In genomic region chr5:5430136-5430535, GRCh38 we compare ENCODE assay signal across 26 cellular contexts.
"Had no signal": no experiment of that assay in that cellular context is flagged by ENCODE, and none has a peak within 500 bp of the region (broad histone marks: within the 10 kb centered on the region; RNA-seq: fewer than 3 reads in every experiment).

No MANE protein-coding gene starts in this region.

- H3K4me3 Mint-ChIP-seq: activated CD8-positive, alpha-beta T cell treated with anti-CD3 and anti-CD28 coated beads, Interleukin-2, amount 10 ng/mL, durations not matched to agents 7 days and 5 days; activated naive CD4-positive, alpha-beta T cell treated with anti-CD3 and anti-CD28 coated beads, Interleukin-2, amount 50 U/mL, for 24 hours; activated T-helper 1 cell treated with anti-CD3 and anti-CD28 coated beads, Interleukin-12 subunit alpha, Interleukin-12 subunit beta, Interleukin-2, Interleukin-4 antibody, amounts not matched to agents 30 ng/mL and 10 ng/mL and 1 ng/mL, durations not matched to agents 14 hours and 24 hours and 36 hours; natural killer cell; stimulated activated naive B cell treated with anti-CD40 and anti-IgM and Interleukin-4, amounts not matched to agents 10 μg/mL and 1 μg/mL and 100 μg/mL, for 72 hours had no signal

- DNase-seq: activated CD4-positive, alpha-beta T cell treated with anti-CD3 and anti-CD28 coated beads for 1 hour; activated CD4-positive, alpha-beta T cell treated with anti-CD3 and anti-CD28 coated beads, Interleukin-2, amount 50 U/mL, for 1 hour; activated CD8-positive, alpha-beta T cell treated with anti-CD3 and anti-CD28 coated beads, Interleukin-2, amount 10 ng/mL, durations not matched to agents 7 days and 5 days; activated gamma-delta T cell treated with Interleukin-2 at 50 U/mL for 16 hours; aorta; central memory CD4-positive, alpha-beta T cell; colonic mucosa; dorsolateral prefrontal cortex; head of caudate nucleus; islet precursor cell; left cardiac atrium; natural killer cell; ovary; right cardiac atrium; stimulated activated CD4-positive, alpha-beta T cell treated with anti-CD3 and anti-CD28 coated beads, Interleukin-15, amount 100 ng/mL, for 24 hours; stimulated activated naive B cell treated with anti-CD40 and anti-IgM and Interleukin-4, amounts not matched to agents 10 μg/mL and 1 μg/mL and 100 μg/mL, for 72 hours; T-helper 1 cell; T-helper 9 cell; upper lobe of left lung had no signal

- H3K4me1 ChIP-seq: colonic mucosa, prostate gland had no signal

- H3K27me3 Mint-ChIP-seq: activated naive CD4-positive, alpha-beta T cell treated with anti-CD3 and anti-CD28 coated beads, Interleukin-2, amount 50 U/mL, for 24 hours; stimulated activated naive B cell treated with anti-CD40 and anti-IgM and Interleukin-4, amounts not matched to agents 10 μg/mL and 1 μg/mL and 100 μg/mL, for 72 hours had no signal

- H3K27ac Mint-ChIP-seq: activated CD8-positive, alpha-beta T cell treated with anti-CD3 and anti-CD28 coated beads, Interleukin-2, amount 10 ng/mL, durations not matched to agents 7 days and 5 days; activated naive CD4-positive, alpha-beta T cell treated with anti-CD3 and anti-CD28 coated beads, Interleukin-2, amount 50 U/mL, for 24 hours; activated T-helper 1 cell treated with anti-CD3 and anti-CD28 coated beads, Interleukin-12 subunit alpha, Interleukin-12 subunit beta, Interleukin-2, Interleukin-4 antibody, amounts not matched to agents 30 ng/mL and 10 ng/mL and 1 ng/mL, durations not matched to agents 14 hours and 24 hours and 36 hours; natural killer cell; stimulated activated naive B cell treated with anti-CD40 and anti-IgM and Interleukin-4, amounts not matched to agents 10 μg/mL and 1 μg/mL and 100 μg/mL, for 72 hours had no signal

- H3K9me3 Mint-ChIP-seq: activated naive CD4-positive, alpha-beta T cell treated with anti-CD3 and anti-CD28 coated beads, Interleukin-2, amount 50 U/mL, for 24 hours; activated T-helper 1 cell treated with anti-CD3 and anti-CD28 coated beads, Interleukin-12 subunit alpha, Interleukin-12 subunit beta, Interleukin-2, Interleukin-4 antibody, amounts not matched to agents 30 ng/mL and 10 ng/mL and 1 ng/mL, durations not matched to agents 14 hours and 24 hours and 36 hours; natural killer cell; stimulated activated naive B cell treated with anti-CD40 and anti-IgM and Interleukin-4, amounts not matched to agents 10 μg/mL and 1 μg/mL and 100 μg/mL, for 72 hours had no signal

- H3K9me3 ChIP-seq: colonic mucosa, esophagus muscularis mucosa, gastroesophageal sphincter, ovary, prostate gland, upper lobe of left lung had no signal

- ATAC-seq: activated CD8-positive, alpha-beta T cell treated with anti-CD3 and anti-CD28 coated beads, Interleukin-2, amount 10 ng/mL, durations not matched to agents 7 days and 5 days; gastroesophageal sphincter; left cardiac atrium; right cardiac atrium; stimulated activated naive B cell treated with anti-CD40 and anti-IgM and Interleukin-4, amounts not matched to agents 10 μg/mL and 1 μg/mL and 100 μg/mL, for 72 hours had no signal

- H3K27me3 ChIP-seq: colonic mucosa, dorsolateral prefrontal cortex, esophagus muscularis mucosa, gastroesophageal sphincter, ovary, upper lobe of left lung had no signal

- H3K27ac ChIP-seq: colonic mucosa, dorsolateral prefrontal cortex, esophagus muscularis mucosa, gastroesophageal sphincter, ovary, prostate gland, skin epidermis, upper lobe of left lung had no signal

- H3K4me3 ChIP-seq: colonic mucosa, dorsolateral prefrontal cortex, esophagus muscularis mucosa, gastroesophageal sphincter, lung, ovary, prostate gland, skin epidermis, upper lobe of left lung had no signal

- H3K36me3 Mint-ChIP-seq: natural killer cell had no signal

- H3K36me3 ChIP-seq: colonic mucosa, esophagus muscularis mucosa, gastroesophageal sphincter, ovary, prostate gland, upper lobe of left lung had no signal
